ENCODE assay signal across 1 cellular context in the genomic region with DNA sequence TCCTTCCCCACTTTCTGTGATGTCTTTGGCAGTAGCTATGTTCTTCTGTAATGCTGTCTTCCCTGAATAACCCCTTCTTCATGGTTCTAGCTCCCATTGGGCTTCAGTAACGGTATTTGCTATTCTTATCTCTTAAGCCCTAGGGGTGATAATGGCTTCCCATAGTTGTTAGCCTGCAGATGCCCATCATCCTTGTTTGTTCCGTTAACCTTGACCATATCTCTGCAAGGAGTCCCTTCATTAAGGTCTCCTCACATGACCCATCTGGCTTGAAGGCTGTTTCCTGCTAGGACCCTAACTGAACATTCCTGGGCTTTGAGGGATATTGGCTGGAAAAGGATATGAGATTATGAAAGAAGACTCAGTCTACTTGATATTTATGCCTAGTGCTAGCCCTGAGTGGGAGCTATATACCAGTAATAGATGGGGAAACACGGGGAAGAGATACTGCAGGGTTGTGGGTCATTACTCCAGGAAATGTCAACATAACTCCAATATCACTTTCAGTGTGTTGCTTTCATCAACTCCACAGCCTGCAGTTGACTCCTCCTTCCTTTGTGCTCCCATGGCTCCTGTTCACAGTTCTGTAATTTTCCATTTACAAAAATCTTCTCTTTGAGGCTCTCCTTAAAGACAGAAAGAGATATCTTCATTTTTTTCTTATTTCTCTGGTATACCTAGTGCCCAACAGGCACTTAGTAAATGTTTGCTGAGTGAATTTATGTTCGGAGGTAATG.
TF ChIP-seq lines count a peak whose summit lies in the region.

No MANE protein-coding gene starts in this region.

TF ChIP-seq in K562, 482 proteins besides CTCF, POLR2A, EP300 and RAD21 (continued from another document):
- TF ChIP-seq, protein P1, sequence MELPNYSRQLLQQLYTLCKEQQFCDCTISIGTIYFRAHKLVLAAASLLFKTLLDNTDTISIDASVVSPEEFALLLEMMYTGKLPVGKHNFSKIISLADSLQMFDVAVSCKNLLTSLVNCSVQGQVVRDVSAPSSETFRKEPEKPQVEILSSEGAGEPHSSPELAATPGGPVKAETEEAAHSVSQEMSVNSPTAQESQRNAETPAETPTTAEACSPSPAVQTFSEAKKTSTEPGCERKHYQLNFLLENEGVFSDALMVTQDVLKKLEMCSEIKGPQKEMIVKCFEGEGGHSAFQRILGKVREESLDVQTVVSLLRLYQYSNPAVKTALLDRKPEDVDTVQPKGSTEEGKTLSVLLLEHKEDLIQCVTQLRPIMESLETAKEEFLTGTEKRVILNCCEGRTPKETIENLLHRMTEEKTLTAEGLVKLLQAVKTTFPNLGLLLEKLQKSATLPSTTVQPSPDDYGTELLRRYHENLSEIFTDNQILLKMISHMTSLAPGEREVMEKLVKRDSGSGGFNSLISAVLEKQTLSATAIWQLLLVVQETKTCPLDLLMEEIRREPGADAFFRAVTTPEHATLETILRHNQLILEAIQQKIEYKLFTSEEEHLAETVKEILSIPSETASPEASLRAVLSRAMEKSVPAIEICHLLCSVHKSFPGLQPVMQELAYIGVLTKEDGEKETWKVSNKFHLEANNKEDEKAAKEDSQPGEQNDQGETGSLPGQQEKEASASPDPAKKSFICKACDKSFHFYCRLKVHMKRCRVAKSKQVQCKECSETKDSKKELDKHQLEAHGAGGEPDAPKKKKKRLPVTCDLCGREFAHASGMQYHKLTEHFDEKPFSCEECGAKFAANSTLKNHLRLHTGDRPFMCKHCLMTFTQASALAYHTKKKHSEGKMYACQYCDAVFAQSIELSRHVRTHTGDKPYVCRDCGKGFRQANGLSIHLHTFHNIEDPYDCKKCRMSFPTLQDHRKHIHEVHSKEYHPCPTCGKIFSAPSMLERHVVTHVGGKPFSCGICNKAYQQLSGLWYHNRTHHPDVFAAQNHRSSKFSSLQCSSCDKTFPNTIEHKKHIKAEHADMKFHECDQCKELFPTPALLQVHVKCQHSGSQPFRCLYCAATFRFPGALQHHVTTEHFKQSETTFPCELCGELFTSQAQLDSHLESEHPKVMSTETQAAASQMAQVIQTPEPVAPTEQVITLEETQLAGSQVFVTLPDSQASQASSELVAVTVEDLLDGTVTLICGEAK (IDR thresholded peaks at IDR 0.05) = no peak
- TF ChIP-seq, protein P1 (CRISPR knock-in tag; IDR thresholded peaks at IDR 0.05) = no peak
- TF ChIP-seq ZNF324 (CRISPR knock-in tag; IDR thresholded peaks at IDR 0.05) = no peak
- no peak for TF ChIP-seq NR4A1 (CRISPR knock-in tag; IDR thresholded peaks at IDR 0.05)
- TF ChIP-seq NR4A1 (tag; IDR thresholded peaks at IDR 0.05) = peak; percentile 63
- 0 out of 2 replicates have a peak, but pooled peaks have one; percentile 20 for TF ChIP-seq RAD51 (IDR thresholded peaks at IDR 0.05; ENCODE audit: borderline replicate concordance, low read depth)
- TF ChIP-seq SMARCE1 (IDR thresholded peaks at IDR 0.05) = peak; percentile 41; the same call in 1 of the 2 replicates
- TF ChIP-seq ZNF766 (CRISPR knock-in tag; conservative IDR thresholded peaks at IDR 0.05) = 0 out of 2 replicates have a peak, but pooled peaks have one; percentile 31
- no peak for TF ChIP-seq RNF2 (IDR thresholded peaks at IDR 0.05)
- 0 out of 2 replicates have a peak, but pooled peaks have one; percentile 27 for TF ChIP-seq ZNF263 (CRISPR knock-in tag; IDR thresholded peaks at IDR 0.05; ENCODE audit: borderline replicate concordance)
- TF ChIP-seq ELF1 (tag; IDR thresholded peaks at IDR 0.05) = peak; percentile 38; the same call in 1 of the 2 replicates
- TF ChIP-seq MEF2D (tag; conservative IDR thresholded peaks at IDR 0.05; ENCODE audit: low read depth) = 0 out of 2 replicates have a peak, but pooled peaks have one; percentile 13
- peak; percentile 61; the same call in 1 of the 2 replicates for TF ChIP-seq MTA1 (IDR thresholded peaks at IDR 0.05; ENCODE audit: borderline replicate concordance)
- TF ChIP-seq SIX5 (IDR thresholded peaks at IDR 0.05; ENCODE audit: borderline replicate concordance in 1 of 2, insufficient read depth in 1 of 2, low read depth in 1 of 2, low read length in 2 of 2) = no peak
- TF ChIP-seq, protein P2, sequence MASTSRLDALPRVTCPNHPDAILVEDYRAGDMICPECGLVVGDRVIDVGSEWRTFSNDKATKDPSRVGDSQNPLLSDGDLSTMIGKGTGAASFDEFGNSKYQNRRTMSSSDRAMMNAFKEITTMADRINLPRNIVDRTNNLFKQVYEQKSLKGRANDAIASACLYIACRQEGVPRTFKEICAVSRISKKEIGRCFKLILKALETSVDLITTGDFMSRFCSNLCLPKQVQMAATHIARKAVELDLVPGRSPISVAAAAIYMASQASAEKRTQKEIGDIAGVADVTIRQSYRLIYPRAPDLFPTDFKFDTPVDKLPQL (IDR thresholded peaks at IDR 0.05; ENCODE audit: extremely low read depth, insufficient read length) = no peak
- TF ChIP-seq, protein P3, sequence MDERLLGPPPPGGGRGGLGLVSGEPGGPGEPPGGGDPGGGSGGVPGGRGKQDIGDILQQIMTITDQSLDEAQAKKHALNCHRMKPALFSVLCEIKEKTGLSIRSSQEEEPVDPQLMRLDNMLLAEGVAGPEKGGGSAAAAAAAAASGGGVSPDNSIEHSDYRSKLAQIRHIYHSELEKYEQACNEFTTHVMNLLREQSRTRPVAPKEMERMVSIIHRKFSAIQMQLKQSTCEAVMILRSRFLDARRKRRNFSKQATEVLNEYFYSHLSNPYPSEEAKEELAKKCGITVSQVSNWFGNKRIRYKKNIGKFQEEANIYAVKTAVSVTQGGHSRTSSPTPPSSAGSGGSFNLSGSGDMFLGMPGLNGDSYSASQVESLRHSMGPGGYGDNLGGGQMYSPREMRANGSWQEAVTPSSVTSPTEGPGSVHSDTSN (CRISPR knock-in tag; IDR thresholded peaks at IDR 0.05; ENCODE audit: low read depth) = no peak
- TF ChIP-seq, protein P3 (tag; conservative IDR thresholded peaks at IDR 0.05; ENCODE audit: low read depth) = peak; percentile 15; the same call in 1 of the 2 replicates
- TF ChIP-seq NR2C1 (IDR thresholded peaks at IDR 0.05) = no peak
- TF ChIP-seq NR2C1 (tag; IDR thresholded peaks at IDR 0.05) = peak; percentile 31; the same call in 1 of the 2 replicates
- TF ChIP-seq, protein P4, sequence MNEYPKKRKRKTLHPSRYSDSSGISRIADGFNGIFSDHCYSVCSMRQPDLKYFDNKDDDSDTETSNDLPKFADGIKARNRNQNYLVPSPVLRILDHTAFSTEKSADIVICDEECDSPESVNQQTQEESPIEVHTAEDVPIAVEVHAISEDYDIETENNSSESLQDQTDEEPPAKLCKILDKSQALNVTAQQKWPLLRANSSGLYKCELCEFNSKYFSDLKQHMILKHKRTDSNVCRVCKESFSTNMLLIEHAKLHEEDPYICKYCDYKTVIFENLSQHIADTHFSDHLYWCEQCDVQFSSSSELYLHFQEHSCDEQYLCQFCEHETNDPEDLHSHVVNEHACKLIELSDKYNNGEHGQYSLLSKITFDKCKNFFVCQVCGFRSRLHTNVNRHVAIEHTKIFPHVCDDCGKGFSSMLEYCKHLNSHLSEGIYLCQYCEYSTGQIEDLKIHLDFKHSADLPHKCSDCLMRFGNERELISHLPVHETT (CRISPR knock-in tag; conservative IDR thresholded peaks at IDR 0.05 in 1 of 2, IDR thresholded peaks at IDR 0.05 in 1 of 2) = 0 out of 4 replicates have a peak, but pooled peaks of 1 of the 2 experiments have one; percentile 35
- TF ChIP-seq POLR2H (tag; IDR thresholded peaks at IDR 0.05; ENCODE audit: low read depth) = no peak
- no peak for TF ChIP-seq NUFIP1 (IDR thresholded peaks at IDR 0.05; ENCODE audit: partially characterized antibody)
- TF ChIP-seq MXI1 (IDR thresholded peaks at IDR 0.05; ENCODE audit: low read depth, low read length) = no peak
